19 cellular contexts compared by ENCODE assay signal in genomic region chr16:24992696-24993095, GRCh38. TPM values are rescaled to one million over a fixed set of nuclear protein-coding genes. Genes with fewer than 3 reads are reported as not detected.
DNase-seq lines count a peak whose midpoint lies in the region; ATAC-seq, FAIRE-seq and TF ChIP-seq lines count a peak whose summit lies in the region.
"Had no signal": no experiment of that assay in that cellular context is flagged by ENCODE, and none has a peak within 500 bp of the region (broad histone marks: within the 10 kb centered on the region; RNA-seq: fewer than 3 reads in every experiment).

No MANE protein-coding gene starts in this region.

- peaks cover 93% of the 10 kb centered on the region for H3K79me2 ChIP-seq in HepG2 (ENCODE audit: insufficient read depth, low read length)

- no peak overlapping the region for H2AFZ ChIP-seq in HepG2 (ENCODE audit: low read length)

- no peak for TF ChIP-seq CTCF in HepG2 (CRISPR knock-in tag; IDR thresholded peaks at IDR 0.05)
- TF ChIP-seq CTCF in right lobe of liver (IDR thresholded peaks at IDR 0.05): no peak
- no peak for TF ChIP-seq CTCF in coronary artery (IDR thresholded peaks at IDR 0.05)
- no peak for TF ChIP-seq CTCF in gastrocnemius medialis (IDR thresholded peaks at IDR 0.05 in 4 of 5, conservative IDR thresholded peaks at IDR 0.05 in 1 of 5)

- POLR2A ChIA-PET in HepG2 (lab: Yijun Ruan, JAX): interaction anchor here (2.2 to 2.5 kb wide), 2 partner anchors 23 kb away, joined by 24 to 34 read pairs; partner anchors contain the start of gene ARHGAP17

- in situ Hi-C loops in HepG2 (cut with HindIII; ENCODE audit: extremely low pct_ligation_motif_present, low pct_unique_long_range_greater_than_20kb): no loop called here
- in situ Hi-C loops in gastrocnemius medialis (cut with MboI; ENCODE audit: low sequenced_read_pairs in 4 of 4): no loop called here

- H3K27me3 ChIP-seq in HepG2 (ENCODE audit: control insufficient read depth in 1 of 2, insufficient read depth in 2 of 2, low read length in 2 of 2): no peaks in the 10 kb centered on the region
- H3K27me3 ChIP-seq in right lobe of liver: no peaks in the 10 kb centered on the region
- no peaks in the 10 kb centered on the region for H3K27me3 ChIP-seq in gastrocnemius medialis

- TF ChIP-seq POLR2A in HepG2 (IDR thresholded peaks at IDR 0.05; ENCODE audit: insufficient read depth in 1 of 2, low read depth in 2 of 2, low read length in 2 of 2) (no peak), right lobe of liver (IDR thresholded peaks at IDR 0.05) (no peak), gastrocnemius medialis (IDR thresholded peaks at IDR 0.05) (no peak)

- CTCF ChIA-PET in HepG2 (lab: Yijun Ruan, JAX; ENCODE audit: low intra/inter-chr PET ratio, low total read pairs): no interaction called here

- TF ChIP-seq RAD21 in HepG2 (CRISPR knock-in tag; IDR thresholded peaks at IDR 0.05): no peak

- TF ChIP-seq EP300 in HepG2 (IDR thresholded peaks at IDR 0.05; ENCODE audit: low read depth in 2 of 2, low read length in 2 of 2) (no peak), HepG2 (CRISPR knock-in tag; IDR thresholded peaks at IDR 0.05; ENCODE audit: borderline replicate concordance) (no peak)

- no peaks in the 10 kb centered on the region for H4K20me1 ChIP-seq in HepG2 (ENCODE audit: insufficient read depth, low read length)

- FAIRE-seq in HepG2 (lab: Jason Lieb, UNC): no peak
- FAIRE-seq: A549, GM12891, GM18507, H1 had no signal

- H3K36me3 ChIP-seq in HepG2 (replicated peaks in 1 of 2; ENCODE audit: control insufficient read depth in 1 of 2, insufficient read depth in 2 of 2, low read length in 2 of 2) (no peaks in the 10 kb centered on the region; a peak in 1 of 5 replicates), right lobe of liver (no peaks in the 10 kb centered on the region), gastrocnemius medialis (no peaks in the 10 kb centered on the region)

- H3K4me3 ChIP-seq in HepG2 (replicated peaks in 1 of 3; ENCODE audit: insufficient read depth in 1 of 3, low read depth in 2 of 3, low read length in 3 of 3): no peak overlapping the region
- H3K4me3 ChIP-seq in right lobe of liver: no peak overlapping the region
- no peak overlapping the region for H3K4me3 ChIP-seq in coronary artery
- no peak overlapping the region for H3K4me3 ChIP-seq in gastrocnemius medialis
- H3K4me3 ChIP-seq: A549 had no signal

- DNase-seq in HepG2 (ENCODE audit: low spot score) (no peak), right lobe of liver (no peak), coronary artery (ENCODE audit: low spot score) (peak; percentile 8), gastrocnemius medialis (no peak), NCI-H82 treated with DMSO at 0.1 percent for 48 hours (lab: John Stamatoyannopoulos, UW; ENCODE audit: unreplicated experiment) (no peak), NCI-H2107 (lab: John Stamatoyannopoulos, UW) (no peak), mucosa of gallbladder (ENCODE audit: low spot score) (no peak)
- DNase-seq: GF-D8, KG1, NCI-H1417 treated with DMSO at 0.1 percent for 48 hours, NCI-H1930, NCI-H2171, NCI-H446, PC-3 had no signal

- H3K4me1 ChIP-seq in HepG2 (ENCODE audit: insufficient read depth, low read length): peaks cover 100% of the 10 kb centered on the region
- H3K4me1 ChIP-seq in right lobe of liver: peaks cover 0 to 50% (median 12%) of the 10 kb centered on the region in 4 donors
- H3K4me1 ChIP-seq in gastrocnemius medialis: peaks cover 77 to 78% of the 10 kb centered on the region in 2 donors

- no peaks in the 10 kb centered on the region for H3K9me3 ChIP-seq in HepG2 (ENCODE audit: low read length)
- H3K9me3 ChIP-seq in right lobe of liver: no peaks in the 10 kb centered on the region
- H3K9me3 ChIP-seq in gastrocnemius medialis: no peaks in the 10 kb centered on the region
- H3K9me3 ChIP-seq: A549 had no signal

- no TSS peak for BruUV-seq in HepG2 (replicated peaks; lab: Mats Ljungman, UMichigan)

- 98% methylated on average over 7 of the region's 7 CpGs for WGBS in HepG2 (ENCODE audit: low lambda C conversion rate)
- 97% methylated on average over 7 of the region's 7 CpGs for WGBS in right lobe of liver (ENCODE audit: insufficient coverage, low coverage, low lambda C conversion rate, missing lambda C conversion rate)

- intact Hi-C loops in HepG2 (cut with micrococcal nuclease; ENCODE audit: unreplicated experiment): no loop called here
- intact Hi-C loops in right lobe of liver (cut with DNase I): no loop called here
- intact Hi-C loops in gastrocnemius medialis (cut with DNase I; ENCODE audit: low total_unique reads): no loop called here

- H3K27ac ChIP-seq in HepG2 (ENCODE audit: extremely low read length, insufficient read depth, low read length) (peak overlapping the region; percentile 82), right lobe of liver (no peak overlapping the region), coronary artery (peak overlapping the region; percentile 79 to 87), gastrocnemius medialis (peak overlapping the region in 3 of 4 donors; percentile 18 to 83 (median 61))
- H3K27ac ChIP-seq: C4-2B had no signal

- H3K4me2 ChIP-seq in HepG2 (ENCODE audit: low read depth, low read length): no peak overlapping the region
- H3K4me2 ChIP-seq: A549 had no signal

- ATAC-seq in HepG2 (no peak), right lobe of liver (no peak), gastrocnemius medialis (no peak)
- ATAC-seq: A549, PC-3 had no signal

- no peak overlapping the region for H3K9ac ChIP-seq in HepG2 (ENCODE audit: insufficient read depth, low read depth, low read length)

TF ChIP-seq in HepG2, 621 proteins besides CTCF, POLR2A, EP300 and RAD21 (continues in another document):
- no peak for TF ChIP-seq ZNF790 (CRISPR knock-in tag; IDR thresholded peaks at IDR 0.05; ENCODE audit: borderline replicate concordance)
- TF ChIP-seq ZNF883 (CRISPR knock-in tag; IDR thresholded peaks at IDR 0.05; ENCODE audit: not compliant biosample characterization): no peak
- TF ChIP-seq PAX8 (CRISPR knock-in tag; IDR thresholded peaks at IDR 0.05; ENCODE audit: borderline replicate concordance): no peak
- peak; percentile 80 for TF ChIP-seq ZNF770 (CRISPR knock-in tag; IDR thresholded peaks at IDR 0.05)
- TF ChIP-seq POGZ (CRISPR knock-in tag; IDR thresholded peaks at IDR 0.05): no peak

RNA-seq across cellular contexts. Expression of gene ARHGAP17, which starts 22.5 kb away (rescaled TPM):
- total RNA-seq in HepG2 (2016; rRNA removed; fragmentation: Illumina TruSeq; extraction: Trizol) (24.6 and 43.8 TPM in 2 replicates), right lobe of liver (10 to 100 TPM; 20.9 to 33.9 (median 26.3) TPM), gastrocnemius medialis (10 to 100 TPM; 20.0 to 31.5 (median 28.0) TPM), mucosa of gallbladder (72.9 TPM)
- total RNA-seq in HepG2 (2016; cell fraction: cytosol; rRNA removed; fragmentation: Illumina TruSeq; extraction: Trizol; ENCODE audit: low read depth): 13.5 and 14.6 TPM in 2 replicates
- total RNA-seq in HepG2 (2016; cell fraction: insoluble cytoplasmic fraction; rRNA removed; fragmentation: Illumina TruSeq; extraction: Trizol): 22.9 and 34.1 TPM in 2 replicates
- total RNA-seq in HepG2 (2016; cell fraction: membrane; rRNA removed; fragmentation: Illumina TruSeq; extraction: Trizol): 38.2 and 42.2 TPM in 2 replicates
- 51.5 and 56.4 TPM in 2 replicates for total RNA-seq in HepG2 (2016; cell fraction: nucleus; rRNA removed; fragmentation: Illumina TruSeq; extraction: Trizol)
- polyA plus RNA-seq in HepG2 (2011; rRNA removed): 18.7 and 20.8 TPM in 2 replicates
- polyA plus RNA-seq in HepG2 (2011; cell fraction: cytosol; rRNA removed): 12.9 and 15.6 TPM in 2 replicates
- polyA plus RNA-seq in HepG2 (2011; cell fraction: nucleus; rRNA removed): 45.1 and 48.7 TPM in 2 replicates
- polyA plus RNA-seq in HepG2 (2012): 43.9 and 44.3 TPM in 2 replicates
- 13.4 and 14.4 TPM in 2 replicates for polyA plus RNA-seq in HepG2 (2016; cell fraction: cytosol; fragmentation: Illumina TruSeq; extraction: Trizol; ENCODE audit: low read depth)
- 50.2 and 64.9 TPM in 2 replicates for polyA plus RNA-seq in HepG2 (2016; cell fraction: insoluble cytoplasmic fraction; fragmentation: Illumina TruSeq; extraction: Trizol; ENCODE audit: low read depth)
- polyA plus RNA-seq in HepG2 (2016; cell fraction: membrane; fragmentation: Illumina TruSeq; extraction: Trizol; ENCODE audit: low read depth): 28.7 and 35.1 TPM in 2 replicates
- 76.7 and 80.0 TPM in 2 replicates for polyA plus RNA-seq in HepG2 (2016; cell fraction: nucleus; fragmentation: Illumina TruSeq; extraction: Trizol; ENCODE audit: insufficient read depth, low read depth)
- 32.6 and 34.6 TPM in 2 replicates for polyA minus RNA-seq in HepG2 (2011; rRNA and poly(A)+ RNA removed; ENCODE audit: low replicate concordance)
- 25.9 and 33.1 TPM in 2 replicates for polyA minus RNA-seq in HepG2 (2011; cell fraction: cytosol; rRNA and poly(A)+ RNA removed)
- polyA minus RNA-seq in HepG2 (2011; cell fraction: nucleus; rRNA and poly(A)+ RNA removed): 83.6 and 90.6 TPM in 2 replicates

Comparison
In these comparisons a context has a peak if more than half of its experiments do, and no peak if none do; other contexts are left out.
1. H3K27ac ChIP-seq: peak in HepG2 (single experiment), coronary artery (2 of 2) and gastrocnemius medialis (3 of 4); none in right lobe of liver (0 of 3).